In genomic region chr1:147717051-147717705, GRCh38 we compare ENCODE assay signal across 12 cellular contexts. TPM values are rescaled to one million over a fixed set of nuclear protein-coding genes. Genes with fewer than 3 reads are reported as not detected.
A peak's percentile ranks its signal among the peaks of the same experiment; 100 is the strongest.
DNase-seq lines count a peak whose midpoint lies in the region; ATAC-seq and TF ChIP-seq lines count a peak whose summit lies in the region.
"Had no signal": no experiment of that assay in that cellular context is flagged by ENCODE, and none has a peak within 500 bp of the region (broad histone marks: within the 10 kb centered on the region; RNA-seq: fewer than 3 reads in every experiment).

No MANE protein-coding gene starts in this region.

- H3K9ac ChIP-seq in Karpas-422 (ENCODE audit: low read length): no peak overlapping the region

- H3K4me1 ChIP-seq in Karpas-422 (ENCODE audit: low read length): peaks cover 9% of the 10 kb centered on the region
- H3K4me1 ChIP-seq: Caco-2 had no signal

- DNase-seq in Karpas-422 (peak; percentile 67), SW480 (ENCODE audit: low spot score) (peak; percentile 97), left colon (peak; percentile 26 to 71), NCI-H1694 (lab: John Stamatoyannopoulos, UW) (no peak), hepatic stellate cell (ENCODE audit: low spot score) (no peak), DMS114 treated with DMSO at 0.1 percent for 48 hours (lab: John Stamatoyannopoulos, UW; ENCODE audit: unreplicated experiment) (no peak)
- DNase-seq: Caco-2, NCI-H1092, T-helper 9 cell had no signal

- H3K79me2 ChIP-seq in Karpas-422 (ENCODE audit: low read length): no peaks in the 10 kb centered on the region

- no peaks in the 10 kb centered on the region for H3K9me3 ChIP-seq in Karpas-422 (ENCODE audit: low read length)

- intact Hi-C loops in left colon (cut with DNase I, micrococcal nuclease): no loop called here

- no peak overlapping the region for H2AFZ ChIP-seq in Karpas-422 (ENCODE audit: low read length)

- H3K4me2 ChIP-seq in Karpas-422 (ENCODE audit: low read depth, low read length, poor library complexity, severe bottlenecking): no peak overlapping the region

- no peaks in the 10 kb centered on the region for H4K20me1 ChIP-seq in Karpas-422 (ENCODE audit: insufficient read depth, low read depth, low read length)

- peak overlapping the region; percentile 82 for H3K27ac ChIP-seq in C4-2B
- no peak overlapping the region for H3K27ac ChIP-seq in Karpas-422 (ENCODE audit: low read length)

- no peaks in the 10 kb centered on the region for H3K9me2 ChIP-seq in Karpas-422 (replicated peaks; ENCODE audit: insufficient read depth, low read length)

- TF ChIP-seq CTCF in C4-2B (conservative IDR thresholded peaks at IDR 0.05): no peak

- ATAC-seq in left colon (peak; percentile 92), GM18520 (IDR thresholded peaks at IDR 0.05; ENCODE audit: unreplicated experiment) (no peak)

- H3K27me3 ChIP-seq in Karpas-422 (ENCODE audit: low read length): no peaks in the 10 kb centered on the region

- no peak overlapping the region for H3K4me3 ChIP-seq in Karpas-422 (ENCODE audit: low read length)
- H3K4me3 ChIP-seq: lung had no signal

- H3K36me3 ChIP-seq in Karpas-422 (ENCODE audit: insufficient read depth, low read length): no peaks in the 10 kb centered on the region

RNA-seq across cellular contexts. Expression of gene GJA5, which starts 43.2 kb away (rescaled TPM):
- total RNA-seq in Karpas-422 (2014; rRNA removed; shearing (Covaris generic); ENCODE audit: low replicate concordance): not detected in 2 replicates
- 1 to 10 TPM; 2.5 to 3.0 TPM for total RNA-seq in left colon

RNA-seq across cellular contexts. Expression of gene ACP6, which starts 46.9 kb away (rescaled TPM):
- total RNA-seq in Karpas-422 (2014; rRNA removed; shearing (Covaris generic); ENCODE audit: low replicate concordance): 3.0 and 6.7 TPM in 2 replicates
- total RNA-seq in left colon: 10 to 100 TPM; 20.0 to 23.5 TPM

Comparison
In these comparisons a context has a peak if more than half of its experiments do, and no peak if none do; other contexts are left out.
1. DNase-seq: peak in Karpas-422 (single experiment), SW480 (single experiment) and left colon (2 of 2); none in NCI-H1694 (single experiment), hepatic stellate cell (single experiment) and DMS114 treated with DMSO at 0.1 percent for 48 hours (single experiment).